ENCODE assay signal across 13 cellular contexts in the genomic region with DNA sequence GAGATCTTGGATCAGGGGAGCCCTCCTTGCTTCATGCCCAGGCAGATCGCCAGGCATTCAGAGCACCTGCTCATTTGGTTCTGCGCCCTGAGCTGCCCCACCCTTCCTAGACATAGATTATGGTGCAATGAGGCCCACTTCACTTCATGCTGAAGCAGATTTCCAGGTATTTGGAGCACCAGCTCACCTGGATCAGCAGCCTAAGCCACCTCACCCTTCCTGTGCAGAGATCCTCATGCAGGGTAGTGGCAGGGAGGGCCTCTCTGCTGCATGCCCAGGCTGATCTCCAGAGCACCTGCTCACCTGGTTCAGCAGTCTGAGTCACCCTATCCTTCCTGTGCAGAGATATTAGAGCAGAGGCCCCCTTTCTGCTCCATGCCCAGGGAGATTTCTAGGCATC.
"Had no signal": no experiment of that assay in that cellular context is flagged by ENCODE, and none has a peak within 500 bp of the region (broad histone marks: within the 10 kb centered on the region; RNA-seq: fewer than 3 reads in every experiment).

No MANE protein-coding gene starts in this region.

- H3K36me3 ChIP-seq: gastroesophageal sphincter, ovary, sigmoid colon, spleen, stomach had no signal

- H3K4me1 ChIP-seq: gastroesophageal sphincter, sigmoid colon, stomach, testis had no signal

- ATAC-seq: activated CD4-positive, CD25-positive, alpha-beta regulatory T cell treated with anti-CD3 and anti-CD28 coated beads, Interleukin-2, amount 50 U/mL, for 24 hours; effector memory CD8-positive, alpha-beta T cell; gastroesophageal sphincter; left colon had no signal

- H3K27me3 Mint-ChIP-seq: effector memory CD8-positive, alpha-beta T cell had no signal

- H3K4me3 ChIP-seq: gastroesophageal sphincter, ovary, sigmoid colon, spleen, stomach, testis had no signal

- DNase-seq: activated naive CD4-positive, alpha-beta T cell; activated T-cell treated with anti-CD3 and anti-CD28 coated beads for 4 hours; anterior cingulate cortex; dermis blood vessel endothelial cell; effector memory CD8-positive, alpha-beta T cell; left colon; ovary; sigmoid colon; spleen; stomach; testis had no signal

- H3K4me3 Mint-ChIP-seq: effector memory CD8-positive, alpha-beta T cell had no signal

- H3K27ac Mint-ChIP-seq: effector memory CD8-positive, alpha-beta T cell had no signal

- H3K9me3 ChIP-seq: gastroesophageal sphincter, ovary, sigmoid colon, spleen, testis had no signal

- H3K27ac ChIP-seq: gastroesophageal sphincter, ovary, sigmoid colon, spleen, stomach, testis had no signal

- H3K27me3 ChIP-seq: gastroesophageal sphincter, ovary, sigmoid colon, spleen, stomach, testis had no signal
